19 cellular contexts compared by ENCODE assay signal in genomic region chr5:145068696-145069095, GRCh38.
"Had no signal": no experiment of that assay in that cellular context is flagged by ENCODE, and none has a peak within 500 bp of the region (broad histone marks: within the 10 kb centered on the region; RNA-seq: fewer than 3 reads in every experiment).

No MANE protein-coding gene starts in this region.

- H3K9me3 ChIP-seq: pancreas, stomach had no signal

- H3K36me3 ChIP-seq: pancreas, stomach had no signal

- H3K4me3 ChIP-seq: coronary artery, lung, pancreas, skin epidermis, stomach had no signal

- H3K4me1 ChIP-seq: foreskin keratinocyte, pancreas, stomach had no signal

- ATAC-seq: effector memory CD8-positive, alpha-beta T cell; foreskin keratinocyte; left cardiac atrium; left ventricle myocardium superior; pancreas; sciatic nerve had no signal

- H3K27ac ChIP-seq: coronary artery, foreskin keratinocyte, pancreas, skin epidermis, stomach had no signal

- H3K27me3 ChIP-seq: foreskin keratinocyte, pancreas, stomach had no signal

- DNase-seq: effector memory CD8-positive, alpha-beta T cell; foreskin keratinocyte; immature natural killer cell; left cardiac atrium; left ventricle myocardium superior; mesenchymal stem cell; midbrain; naive B cell; occipital lobe; pancreas; stimulated activated CD4-positive, alpha-beta T cell treated with anti-CD3 and anti-CD28 coated beads, Interleukin-2, amount 100 ng/mL, for 24 hours; stimulated activated naive CD4-positive, alpha-beta T cell; stomach; substantia nigra; trophoblast cell had no signal
